ENCODE assay signal across 13 cellular contexts in the genomic region with DNA sequence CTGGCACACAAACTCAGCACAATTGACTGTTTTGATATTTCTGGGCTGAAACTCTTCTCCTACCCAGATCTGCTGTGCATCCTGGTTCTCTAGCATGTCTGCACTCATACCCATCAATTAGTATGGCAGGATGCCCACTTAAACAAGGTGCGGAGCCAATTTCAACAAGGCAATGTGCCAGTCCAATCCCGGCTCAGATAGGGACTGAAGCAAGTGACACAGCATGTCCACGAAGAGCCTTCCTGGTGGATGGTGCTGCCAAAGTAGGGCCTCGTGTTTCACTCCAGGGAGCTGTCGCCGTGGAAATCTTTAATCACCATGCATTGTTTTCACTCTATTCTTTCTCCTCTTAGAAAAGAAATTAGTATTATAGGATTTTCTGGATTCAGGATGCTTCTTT. TPM values are rescaled to one million over a fixed set of nuclear protein-coding genes. Genes with fewer than 3 reads are reported as not detected.
A peak's percentile ranks its signal among the peaks of the same experiment; 100 is the strongest.
DNase-seq lines count a peak whose midpoint lies in the region; ATAC-seq and TF ChIP-seq lines count a peak whose summit lies in the region.
"Had no signal": no experiment of that assay in that cellular context is flagged by ENCODE, and none has a peak within 500 bp of the region (broad histone marks: within the 10 kb centered on the region; RNA-seq: fewer than 3 reads in every experiment).

No MANE protein-coding gene starts in this region.

- H3K79me1 ChIP-seq in neuronal stem cell (ENCODE audit: low read depth, low read length): no peaks in the 10 kb centered on the region

- no peak overlapping the region for H3K14ac ChIP-seq in neuronal stem cell (ENCODE audit: low read length)

- H3K27me3 ChIP-seq in neuronal stem cell (ENCODE audit: control insufficient read depth in 3 of 3, insufficient read depth in 3 of 3, low read depth in 1 of 3, low read length in 3 of 3): peaks cover 0 to 11% (median 0%) of the 10 kb centered on the region in 3 experiments

- no peak overlapping the region for H3K4me2 ChIP-seq in neuronal stem cell (ENCODE audit: insufficient read depth, low read length, poor library complexity, severe bottlenecking)
- H3K4me2 ChIP-seq: PC-9 had no signal

- H3K9ac ChIP-seq in neuronal stem cell (ENCODE audit: low read depth, low read length, poor library complexity): no peak overlapping the region

- H2BK5ac ChIP-seq in neuronal stem cell (ENCODE audit: low read length): no peak overlapping the region

- no peak overlapping the region for H2BK120ac ChIP-seq in neuronal stem cell (ENCODE audit: low read depth, low read length)

- H3K4ac ChIP-seq in neuronal stem cell (ENCODE audit: low read length): no peak overlapping the region

- H3K4me1 ChIP-seq in neuronal stem cell (ENCODE audit: control insufficient read depth in 2 of 2, insufficient read depth in 1 of 2, low read depth in 1 of 2, low read length in 2 of 2): peaks cover 5 to 7% of the 10 kb centered on the region in 2 donors

- peak; percentile 69 for DNase-seq in G401 (ENCODE audit: low spot score)
- DNase-seq in NCI-H446 (lab: John Stamatoyannopoulos, UW): peak; percentile 90 to 93
- peak; percentile 22 for DNase-seq in dermis blood vessel endothelial cell
- DNase-seq in neuronal stem cell (ENCODE audit: low spot score): no peak
- no peak for DNase-seq in HuH-7 (ENCODE audit: low spot score)
- DNase-seq in omental fat pad (ENCODE audit: low spot score): no peak
- DNase-seq: effector CD4-positive, alpha-beta T cell; naive B cell; PC-9 had no signal

- H3K9me3 ChIP-seq in neuronal stem cell (replicated peaks in 1 of 2; ENCODE audit: control insufficient read depth in 2 of 2, insufficient read depth in 1 of 2, low read depth in 1 of 2, low read length in 2 of 2): no peaks in the 10 kb centered on the region

- WGBS in neuronal stem cell (ENCODE audit: extremely low coverage in 2 of 2, insufficient read length in 2 of 2, insufficient replicate concordance in 1 of 2), 2 donors: no CpG with 5 or more reads among the region's 6 CpGs

- no peak overlapping the region for H2BK15ac ChIP-seq in neuronal stem cell (ENCODE audit: low read length)

- H4K8ac ChIP-seq in neuronal stem cell (ENCODE audit: low read depth, low read length): no peak overlapping the region

- no peak overlapping the region for H2BK12ac ChIP-seq in neuronal stem cell (ENCODE audit: low read length)

- H3K36me3 ChIP-seq in neuronal stem cell (replicated peaks in 1 of 2; ENCODE audit: control insufficient read depth in 2 of 2, insufficient read depth in 2 of 2, low read length in 2 of 2): no peaks in the 10 kb centered on the region

- ATAC-seq in HG03159 (IDR thresholded peaks at IDR 0.05; ENCODE audit: unreplicated experiment): no peak
- no peak for ATAC-seq in omental fat pad (ENCODE audit: low FRiP score)
- no peak for ATAC-seq in GM21619 (IDR thresholded peaks at IDR 0.05; ENCODE audit: unreplicated experiment)
- ATAC-seq: GM12878, K562 had no signal

- no peak overlapping the region for H3K18ac ChIP-seq in neuronal stem cell (ENCODE audit: low read length)

- no peak overlapping the region for H3K27ac ChIP-seq in neuronal stem cell (replicated peaks; ENCODE audit: low read length)
- H3K27ac ChIP-seq: PC-9 had no signal

- H3K4me3 ChIP-seq in neuronal stem cell (ENCODE audit: low read length in 2 of 2): no peak overlapping the region
- H3K4me3 ChIP-seq: GM12878, K562, PC-9 had no signal

- no peak for TF ChIP-seq CTCF in omental fat pad (IDR thresholded peaks at IDR 0.05)

- peak overlapping the region; percentile 14 for H2AFZ ChIP-seq in neuronal stem cell (ENCODE audit: low read length)
- H2AFZ ChIP-seq: PC-9 had no signal

- H4K91ac ChIP-seq in neuronal stem cell (ENCODE audit: low read depth, low read length, poor library complexity): no peak overlapping the region

- no peak overlapping the region for H2AK5ac ChIP-seq in neuronal stem cell (ENCODE audit: low read depth, low read length)

- in situ Hi-C loops in G401 (cut with HindIII; ENCODE audit: low sequenced_read_pairs): no loop called here

- no peak overlapping the region for H3K23ac ChIP-seq in neuronal stem cell (ENCODE audit: low read depth, low read length, poor library complexity)

RNA-seq across cellular contexts. Expression of a gene that starts 40.8 kb away (rescaled TPM):
- 54.7 and 106 TPM in 2 replicates for total RNA-seq in G401 (2014; rRNA removed; shearing (Covaris generic))
- total RNA-seq in dermis blood vessel endothelial cell: 28.4 and 44.2 TPM in 2 replicates
- 63.8 TPM for polyA plus RNA-seq in neuronal stem cell (2013, experiment 1 of 2)
- 70.0 TPM for polyA plus RNA-seq in neuronal stem cell (2013, experiment 2 of 2)
- total RNA-seq in omental fat pad: 10 to 100 TPM; 23.2 to 60.1 (median 45.0) TPM

Comparison
In these comparisons a context has a peak if more than half of its experiments do, and no peak if none do; other contexts are left out.
1. DNase-seq: peak in G401 (single experiment), NCI-H446 (2 of 2) and dermis blood vessel endothelial cell (single experiment); none in neuronal stem cell (single experiment), HuH-7 (single experiment) and omental fat pad (single experiment).